ENCODE assay signal across 8 cellular contexts in the genomic region with DNA sequence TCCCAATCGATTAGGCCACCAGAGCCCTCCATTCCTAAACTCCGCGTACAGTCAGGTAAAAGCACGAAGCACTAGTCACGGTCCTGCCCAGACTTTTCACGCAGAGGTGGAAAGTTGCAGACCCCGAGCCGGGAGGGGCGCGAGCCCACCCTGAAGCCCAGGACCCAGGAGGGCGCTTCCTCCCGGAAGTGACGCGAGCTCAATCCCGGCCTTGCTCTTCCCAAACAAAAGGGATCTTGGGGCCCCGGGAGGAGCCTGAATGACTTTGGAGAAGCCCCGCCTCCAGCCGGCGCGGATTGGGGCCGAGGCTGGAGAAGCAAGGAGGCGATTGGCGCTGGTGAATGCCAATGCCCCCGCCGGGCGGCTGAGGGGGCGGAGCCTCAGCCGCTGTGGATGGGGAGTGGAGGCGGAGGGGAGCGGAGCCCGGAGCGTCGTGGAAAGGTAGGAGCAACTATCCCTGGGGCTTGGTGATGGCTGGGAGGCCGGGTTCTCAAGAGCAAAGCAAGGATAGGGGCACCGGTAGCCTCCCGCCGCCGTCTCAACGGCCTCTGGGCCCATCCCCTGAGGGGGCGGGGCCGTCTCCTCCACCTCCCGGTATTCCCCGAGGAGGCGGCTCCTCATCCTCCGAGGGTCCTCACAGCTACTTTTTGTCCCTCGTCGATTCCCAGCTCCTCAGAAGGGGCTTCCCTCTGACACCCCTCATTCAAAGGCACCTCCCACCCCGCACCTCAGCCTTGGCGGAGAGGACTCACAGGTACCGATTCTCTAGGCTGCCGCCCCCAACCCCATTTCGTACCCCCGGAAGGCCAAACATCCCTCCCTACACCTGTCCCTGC. TPM values are rescaled to one million over a fixed set of nuclear protein-coding genes. Genes with fewer than 3 reads are reported as not detected.
DNase-seq lines count a peak whose midpoint lies in the region; ATAC-seq, FAIRE-seq and TF ChIP-seq lines count a peak whose summit lies in the region.

A gene with protein sequence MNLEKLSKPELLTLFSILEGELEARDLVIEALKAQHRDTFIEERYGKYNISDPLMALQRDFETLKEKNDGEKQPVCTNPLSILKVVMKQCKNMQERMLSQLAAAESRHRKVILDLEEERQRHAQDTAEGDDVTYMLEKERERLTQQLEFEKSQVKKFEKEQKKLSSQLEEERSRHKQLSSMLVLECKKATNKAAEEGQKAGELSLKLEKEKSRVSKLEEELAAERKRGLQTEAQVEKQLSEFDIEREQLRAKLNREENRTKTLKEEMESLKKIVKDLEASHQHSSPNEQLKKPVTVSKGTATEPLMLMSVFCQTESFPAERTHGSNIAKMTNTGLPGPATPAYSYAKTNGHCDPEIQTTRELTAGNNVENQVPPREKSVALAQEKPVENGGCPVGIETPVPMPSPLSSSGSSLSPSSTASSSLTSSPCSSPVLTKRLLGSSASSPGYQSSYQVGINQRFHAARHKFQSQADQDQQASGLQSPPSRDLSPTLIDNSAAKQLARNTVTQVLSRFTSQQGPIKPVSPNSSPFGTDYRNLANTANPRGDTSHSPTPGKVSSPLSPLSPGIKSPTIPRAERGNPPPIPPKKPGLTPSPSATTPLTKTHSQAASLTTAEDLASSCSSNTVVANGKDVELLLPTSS (plus strand): TSS at position 383 of the 836 bp plus-strand sequence. CDS start 19,952 bp downstream, outside the sequence.

- peak within 1 kb of the TSS; percentile 81 for H3K9ac ChIP-seq in keratinocyte (ENCODE audit: control insufficient read depth, extremely low read depth, insufficient read depth, low read length)

- DNase-seq in NCI-H2227 (lab: John Stamatoyannopoulos, UW; ENCODE audit: unreplicated experiment) = peak; percentile 99
- peak; percentile 99 for DNase-seq in cerebellar cortex (ENCODE audit: low spot score)
- DNase-seq in keratinocyte (ENCODE audit: low read depth, low spot score) = peak; percentile 68
- DNase-seq in stimulated activated CD4-positive, alpha-beta T cell treated with anti-CD3 and anti-CD28 coated beads, Interleukin-12 subunit alpha, Interleukin-12 subunit beta, amount 100 ng/mL, for 48 hours (ENCODE audit: low read depth in 2 of 3, low spot score in 1 of 3) = peak; percentile 55 to 77 (median 68)

- H3K27me3 ChIP-seq in ACC112 (ENCODE audit: insufficient read depth, low read length) (no peaks in the 10 kb centered on the region), keratinocyte (ENCODE audit: control insufficient read depth, extremely low read depth, insufficient read depth, low read length) (no peaks in the 10 kb centered on the region)

- H3K4me1 ChIP-seq in ACC112 (ENCODE audit: control insufficient read depth, insufficient read depth, low read length, unreplicated experiment) (peaks cover 59% of the 10 kb centered on the region), keratinocyte (ENCODE audit: control insufficient read depth, extremely low read depth, insufficient read depth, low read length) (peaks cover 46% of the 10 kb centered on the region)

- no peak for FAIRE-seq in keratinocyte (lab: Jason Lieb, UNC)

- no peaks in the 10 kb centered on the region for H3K36me3 ChIP-seq in ACC112 (ENCODE audit: insufficient read depth, low read length)
- H3K36me3 ChIP-seq in keratinocyte (ENCODE audit: control insufficient read depth in 2 of 2, extremely low read depth in 1 of 2, insufficient read depth in 2 of 2, low read length in 2 of 2) = peaks cover 0 to 2% of the 10 kb centered on the region in 2 experiments

- H4K20me1 ChIP-seq in keratinocyte (ENCODE audit: control insufficient read depth, extremely low read depth, insufficient read depth, low read length) = peaks cover 2% of the 10 kb centered on the region

- H3K79me2 ChIP-seq in ACC112 (ENCODE audit: control insufficient read depth, insufficient read depth, low read length, unreplicated experiment) = peaks cover 66% of the 10 kb centered on the region
- H3K79me2 ChIP-seq in keratinocyte (ENCODE audit: control insufficient read depth, insufficient read depth, low read length) = peaks cover 51% of the 10 kb centered on the region

- dilution Hi-C loops in keratinocyte (cut with MboI; ENCODE audit: extremely low pct_ligation_motif_present, low sequenced_read_pairs) = no loop called here

- no peaks in the 10 kb centered on the region for H3K9me1 ChIP-seq in keratinocyte (ENCODE audit: control insufficient read depth, extremely low read depth, insufficient read depth, low read length)

- H3K4me3 ChIP-seq in ACC112 (ENCODE audit: low read depth, low read length) (peak within 1 kb of the TSS; percentile 98), keratinocyte (ENCODE audit: control insufficient read depth in 2 of 3, extremely low read depth in 1 of 3, insufficient read depth in 2 of 3, low read depth in 1 of 3, low read length in 3 of 3) (peak within 1 kb of the TSS; percentile 80 to 100 (median 94))

- no peak for TF ChIP-seq CTCF in keratinocyte (optimal IDR thresholded peaks at IDR 0.05 in 1 of 3, IDR thresholded peaks at IDR 0.05 in 1 of 3, conservative IDR thresholded peaks at IDR 0.05 in 1 of 3; ENCODE audit: extremely low read depth in 1 of 3, insufficient read depth in 2 of 3, low read length in 3 of 3)

- H3K27ac ChIP-seq in ACC112 (ENCODE audit: low read depth, low read length) (peak within 1 kb of the TSS; percentile 94), keratinocyte (ENCODE audit: control insufficient read depth, insufficient read depth, low read length) (peak within 1 kb of the TSS; percentile 94)

- H2AFZ ChIP-seq in ACC112 (ENCODE audit: low read length, unreplicated experiment) (peak within 1 kb of the TSS; percentile 99), keratinocyte (ENCODE audit: control insufficient read depth, low read length) (peak within 1 kb of the TSS; percentile 92)

- H3K4me2 ChIP-seq in keratinocyte (ENCODE audit: control insufficient read depth, extremely low read depth, insufficient read depth, low read depth, low read length) = peak within 1 kb of the TSS; percentile 99

- ATAC-seq in GM18907 (IDR thresholded peaks at IDR 0.05; ENCODE audit: unreplicated experiment) = peak; percentile 68
- ATAC-seq in HG03139 (IDR thresholded peaks at IDR 0.05; ENCODE audit: unreplicated experiment) = peak; percentile 82
- peak; percentile 93 to 95 for ATAC-seq in activated CD4-positive, CD25-positive, alpha-beta regulatory T cell treated with anti-CD3 and anti-CD28 coated beads, Interleukin-2, amount 50 U/mL, for 24 hours

- no peaks in the 10 kb centered on the region for H3K9me3 ChIP-seq in keratinocyte (ENCODE audit: control insufficient read depth, low read depth, low read length)

RNA-seq across cellular contexts. Expression of the gene that starts here (rescaled TPM):
- polyA plus RNA-seq in keratinocyte = 16.3 to 20.2 TPM (median 19.1 TPM) in 3 replicates
- polyA plus RNA-seq in keratinocyte (2011; ENCODE audit: low read depth) = 42.5 TPM
- polyA plus RNA-seq in keratinocyte (2011; cell fraction: cytosol; rRNA removed) = 10.5 and 15.9 TPM in 2 replicates
- 21.5 and 24.5 TPM in 2 replicates for polyA plus RNA-seq in keratinocyte (2011; cell fraction: nucleus; rRNA removed)
- 17.6 and 18.6 TPM in 2 replicates for polyA plus RNA-seq in keratinocyte (2012; ENCODE audit: low replicate concordance)
- 11.0 to 38.9 TPM (median 27.5 TPM) in 3 replicates for polyA minus RNA-seq in keratinocyte
- 16.9 TPM for polyA minus RNA-seq in keratinocyte (2011; cell fraction: cytosol; rRNA and poly(A)+ RNA removed)
- polyA minus RNA-seq in keratinocyte (2011; cell fraction: nucleus; rRNA and poly(A)+ RNA removed) = 20.2 and 40.7 TPM in 2 replicates

Comparison
In these comparisons a context has a peak if more than half of its experiments do, and no peak if none do; other contexts are left out.
1. Peak in every context shown above with its lines: DNase-seq, ATAC-seq, H3K4me3 ChIP-seq and H3K27ac ChIP-seq.